ENCODE assay signal across 1 cellular context in the genomic region with DNA sequence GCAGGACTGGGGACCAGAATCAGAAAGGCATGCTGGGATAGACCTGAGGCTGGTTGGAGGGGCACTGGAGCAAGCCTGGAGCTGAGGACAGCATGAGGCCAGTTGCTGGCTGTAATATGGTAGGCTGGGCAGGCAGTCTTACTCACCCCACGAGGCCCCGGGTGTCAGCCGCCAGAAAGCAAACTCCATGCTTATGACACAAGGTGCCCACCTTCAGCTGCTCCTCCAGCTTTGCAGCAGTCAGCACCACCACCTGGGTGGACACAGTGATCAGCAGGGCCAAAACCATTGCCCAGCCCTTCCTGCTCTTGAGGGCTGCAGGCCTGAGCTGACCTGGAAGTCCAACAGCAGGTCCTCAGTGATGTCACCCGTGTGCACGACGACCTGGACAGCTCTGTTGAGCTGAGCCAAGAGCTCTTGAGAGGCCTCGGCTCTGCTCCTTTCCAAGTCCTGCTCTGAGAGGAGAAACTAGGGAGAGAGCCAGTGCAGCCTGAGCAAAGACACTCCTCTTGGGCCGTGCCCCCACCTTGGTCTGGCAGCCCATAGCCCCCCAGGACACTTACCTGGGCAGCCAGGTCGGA.
TF ChIP-seq lines count a peak whose summit lies in the region.

No MANE protein-coding gene starts in this region.

TF ChIP-seq in endothelial cell of umbilical vein, 7 proteins besides CTCF, POLR2A, EP300 and RAD21 (continued from another document):
- no peak for TF ChIP-seq JUN (IDR thresholded peaks at IDR 0.05; ENCODE audit: borderline replicate concordance, insufficient read depth, insufficient read length, low read depth)
- no peak for TF ChIP-seq FOS (IDR thresholded peaks at IDR 0.05; ENCODE audit: borderline replicate concordance, insufficient read depth, low read length)
- TF ChIP-seq GATA2 (IDR thresholded peaks at IDR 0.05; ENCODE audit: insufficient read depth, insufficient read length, low read depth, low read length), result no peak
- no peak for TF ChIP-seq EZH2 (IDR thresholded peaks at IDR 0.05; ENCODE audit: borderline replicate concordance, low read depth, low read length, severe bottlenecking)
TF ChIP-seq in endothelial cell of umbilical vein: peak in this region for 0.
